ENCODE assay signal across 19 cellular contexts in genomic region chr5:120734033-120734432, GRCh38.
DNase-seq lines count a peak whose midpoint lies in the region; ATAC-seq and TF ChIP-seq lines count a peak whose summit lies in the region.
"Had no signal": no experiment of that assay in that cellular context is flagged by ENCODE, and none has a peak within 500 bp of the region (broad histone marks: within the 10 kb centered on the region; RNA-seq: fewer than 3 reads in every experiment).

No MANE protein-coding gene starts in this region.

- no peak overlapping the region for H3K27ac Mint-ChIP-seq in glutamatergic neuron (ENCODE audit: unreplicated experiment)
- no peak overlapping the region for H3K27ac Mint-ChIP-seq in naive thymus-derived CD4-positive, alpha-beta T cell
- H3K27ac Mint-ChIP-seq: activated CD4-positive, alpha-beta memory T cell treated with anti-CD3 and anti-CD28 coated beads, Interleukin-2, amount 10 ng/mL, durations not matched to agents 7 days and 5 days; CD4-positive, alpha-beta memory T cell; natural killer cell treated with Interleukin-12 subunit alpha and Interleukin-12 subunit beta and Interleukin-15 and Interleukin-18, amount 100 ng/mL, for 72 hours had no signal

- POLR2A ChIA-PET in naive thymus-derived CD4-positive, alpha-beta T cell (lab: Charles Lee) = no interaction called here

- intact Hi-C loops in left ventricle myocardium superior (cut with micrococcal nuclease) = no loop called here
- intact Hi-C loops in cardiac septum (cut with DNase I) = no loop called here
- intact Hi-C loops in testis (cut with DNase I; ENCODE audit: low total_unique reads) = no loop called here
- intact Hi-C loops in naive thymus-derived CD4-positive, alpha-beta T cell (cut with micrococcal nuclease) = no loop called here

- H3K4me1 ChIP-seq in adipocyte (ENCODE audit: control insufficient read depth, insufficient read depth, low read length) = peaks cover 3% of the 10 kb centered on the region
- H3K4me1 ChIP-seq in testis = no peaks in the 10 kb centered on the region
- H3K4me1 ChIP-seq in naive thymus-derived CD4-positive, alpha-beta T cell (ENCODE audit: control insufficient read depth in 2 of 2, insufficient read depth in 2 of 2, low read length in 2 of 2) = no peaks in the 10 kb centered on the region
- H3K4me1 ChIP-seq: gastrocnemius medialis, HAP-1 had no signal

- no peak overlapping the region for H3K4me3 Mint-ChIP-seq in glutamatergic neuron (ENCODE audit: unreplicated experiment)
- no peak overlapping the region for H3K4me3 Mint-ChIP-seq in naive thymus-derived CD4-positive, alpha-beta T cell
- H3K4me3 Mint-ChIP-seq: activated CD4-positive, alpha-beta memory T cell treated with anti-CD3 and anti-CD28 coated beads, Interleukin-2, amount 10 ng/mL, durations not matched to agents 7 days and 5 days; CD4-positive, alpha-beta memory T cell; natural killer cell treated with Interleukin-12 subunit alpha and Interleukin-12 subunit beta and Interleukin-15 and Interleukin-18, amount 100 ng/mL, for 72 hours had no signal

- ATAC-seq in left ventricle myocardium superior = no peak
- no peak for ATAC-seq in naive thymus-derived CD4-positive, alpha-beta T cell
- ATAC-seq: gastrocnemius medialis; natural killer cell treated with Interleukin-12 subunit alpha and Interleukin-12 subunit beta and Interleukin-15 and Interleukin-18, amount 100 ng/mL, for 72 hours had no signal

- no peak overlapping the region for H3K9ac ChIP-seq in adipocyte (ENCODE audit: low read length)
- H3K9ac ChIP-seq: SK-N-SH had no signal

- WGBS in testis, 2 donors = 54% methylated on average over 4 of the region's 4 CpGs

- no peaks in the 10 kb centered on the region for H3K9me3 Mint-ChIP-seq in glutamatergic neuron (ENCODE audit: unreplicated experiment)
- peaks cover 0 to 14% (median 3%) of the 10 kb centered on the region in 11 donors for H3K9me3 Mint-ChIP-seq in naive thymus-derived CD4-positive, alpha-beta T cell

- H3K36me3 Mint-ChIP-seq in glutamatergic neuron (ENCODE audit: unreplicated experiment) = no peaks in the 10 kb centered on the region
- no peaks in the 10 kb centered on the region for H3K36me3 Mint-ChIP-seq in naive thymus-derived CD4-positive, alpha-beta T cell
- H3K36me3 Mint-ChIP-seq: CD4-positive, alpha-beta memory T cell had no signal

- peak overlapping the region in 1 of 2 donors; percentile 5 for H3K27ac ChIP-seq in testis
- no peak overlapping the region for H3K27ac ChIP-seq in naive thymus-derived CD4-positive, alpha-beta T cell (ENCODE audit: low read depth, low read length)
- H3K27ac ChIP-seq: gastrocnemius medialis, PC-9 had no signal

- H3K36me3 ChIP-seq in adipocyte (ENCODE audit: control insufficient read depth, insufficient read depth, low read length, severe bottlenecking) (no peaks in the 10 kb centered on the region), testis (ENCODE audit: low read depth, missing control alignments) (no peaks in the 10 kb centered on the region)
- H3K36me3 ChIP-seq in naive thymus-derived CD4-positive, alpha-beta T cell (ENCODE audit: control insufficient read depth in 2 of 3, insufficient read depth in 3 of 3, low read length in 3 of 3) = no peaks in the 10 kb centered on the region
- H3K36me3 ChIP-seq: gastrocnemius medialis, HAP-1 had no signal

- no peaks in the 10 kb centered on the region for H3K27me3 ChIP-seq in adipocyte (replicated peaks; ENCODE audit: control insufficient read depth, insufficient read depth, low read length)
- no peaks in the 10 kb centered on the region for H3K27me3 ChIP-seq in testis
- H3K27me3 ChIP-seq in naive thymus-derived CD4-positive, alpha-beta T cell (ENCODE audit: control insufficient read depth in 2 of 2, insufficient read depth in 2 of 2, low read length in 2 of 2) = no peaks in the 10 kb centered on the region
- H3K27me3 ChIP-seq: gastrocnemius medialis had no signal

- TF ChIP-seq POLR2A in testis (IDR thresholded peaks at IDR 0.05) = no peak

- H3K4me1 Mint-ChIP-seq in glutamatergic neuron (ENCODE audit: low read depth, unreplicated experiment) = peaks cover 2% of the 10 kb centered on the region
- no peaks in the 10 kb centered on the region for H3K4me1 Mint-ChIP-seq in naive thymus-derived CD4-positive, alpha-beta T cell
- H3K4me1 Mint-ChIP-seq: activated CD4-positive, alpha-beta memory T cell treated with anti-CD3 and anti-CD28 coated beads, Interleukin-2, amount 10 ng/mL, durations not matched to agents 7 days and 5 days; CD4-positive, alpha-beta memory T cell had no signal

- DNase-seq in left ventricle myocardium superior (peak; percentile 13), cardiac septum (ENCODE audit: low spot score) (no peak), adipocyte (ENCODE audit: low read depth) (peak; percentile 17), glutamatergic neuron (peak; percentile 68), testis (peak; percentile 32), globus pallidus (ENCODE audit: low spot score) (no peak), NCI-H510A (lab: John Stamatoyannopoulos, UW) (no peak)
- no peak for DNase-seq in naive thymus-derived CD4-positive, alpha-beta T cell
- DNase-seq: activated CD4-positive, alpha-beta memory T cell treated with anti-CD3 and anti-CD28 coated beads, Interleukin-2, amount 10 ng/mL, durations not matched to agents 7 days and 5 days; CD4-positive, alpha-beta memory T cell; gastrocnemius medialis; MM.1S; NCI-H1930; NCI-H510A treated with DMSO at 0.1 percent for 48 hours; PC-9; retina; SK-N-SH had no signal

- TF ChIP-seq CTCF in glutamatergic neuron (IDR thresholded peaks at IDR 0.05; ENCODE audit: partially characterized antibody, unreplicated experiment) (no peak), testis (IDR thresholded peaks at IDR 0.05) (no peak)

- no peak overlapping the region for H3K4me3 ChIP-seq in adipocyte (ENCODE audit: low read length)
- no peak overlapping the region for H3K4me3 ChIP-seq in testis
- no peak overlapping the region for H3K4me3 ChIP-seq in naive thymus-derived CD4-positive, alpha-beta T cell (ENCODE audit: low read length)
- H3K4me3 ChIP-seq: gastrocnemius medialis, HAP-1, PC-9 had no signal

- H3K9me3 ChIP-seq in adipocyte (ENCODE audit: control insufficient read depth, low read length) = no peaks in the 10 kb centered on the region
- no peaks in the 10 kb centered on the region for H3K9me3 ChIP-seq in testis
- no peaks in the 10 kb centered on the region for H3K9me3 ChIP-seq in naive thymus-derived CD4-positive, alpha-beta T cell (ENCODE audit: control insufficient read depth in 2 of 3, low read length in 3 of 3)
- H3K9me3 ChIP-seq: gastrocnemius medialis, HAP-1, SK-N-SH had no signal

- no peaks in the 10 kb centered on the region for H3K27me3 Mint-ChIP-seq in glutamatergic neuron (ENCODE audit: unreplicated experiment)
- H3K27me3 Mint-ChIP-seq in naive thymus-derived CD4-positive, alpha-beta T cell = no peaks in the 10 kb centered on the region
- H3K27me3 Mint-ChIP-seq: activated CD4-positive, alpha-beta memory T cell treated with anti-CD3 and anti-CD28 coated beads, Interleukin-2, amount 10 ng/mL, durations not matched to agents 7 days and 5 days; CD4-positive, alpha-beta memory T cell; natural killer cell treated with Interleukin-12 subunit alpha and Interleukin-12 subunit beta and Interleukin-15 and Interleukin-18, amount 100 ng/mL, for 72 hours had no signal

- CTCF ChIA-PET in naive thymus-derived CD4-positive, alpha-beta T cell (lab: Charles Lee) = no interaction called here

Comparison
In these comparisons a context has a peak if more than half of its experiments do, and no peak if none do; other contexts are left out.
1. DNase-seq: peak in left ventricle myocardium superior (single experiment), adipocyte (single experiment), glutamatergic neuron (single experiment) and testis (single experiment); none in cardiac septum (single experiment), globus pallidus (single experiment), NCI-H510A (single experiment) and naive thymus-derived CD4-positive, alpha-beta T cell (0 of 9).